Comparison of ENCODE assay signal across 26 cellular contexts in the genomic region with DNA sequence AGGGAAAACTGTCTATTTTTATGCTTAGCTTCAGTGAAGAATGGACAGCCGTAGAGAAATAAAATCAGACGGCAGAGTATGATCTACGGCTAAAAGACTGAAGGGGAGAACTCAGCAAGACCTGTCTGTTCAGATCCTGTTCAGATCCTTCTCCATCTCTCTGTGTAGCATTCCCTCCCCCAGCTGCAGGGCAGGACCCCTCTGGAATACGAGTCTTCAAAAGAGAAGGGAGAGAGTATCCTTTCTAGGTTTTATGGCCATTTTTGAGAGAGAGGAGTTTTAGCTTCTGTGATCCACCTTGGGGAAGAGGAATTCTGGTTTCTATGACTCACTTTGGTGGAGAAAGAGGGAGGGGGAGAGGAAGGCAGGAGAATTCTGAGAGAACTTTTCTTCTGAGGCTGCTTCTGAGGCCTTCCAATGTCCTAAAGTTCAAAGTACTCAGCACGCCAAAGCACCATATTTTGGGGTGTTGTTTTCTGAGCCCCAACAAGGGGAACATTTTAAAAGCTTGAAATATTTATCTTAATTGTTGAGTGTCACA.
DNase-seq lines count a peak whose midpoint lies in the region; ATAC-seq, FAIRE-seq and TF ChIP-seq lines count a peak whose summit lies in the region.
"Had no signal": no experiment of that assay in that cellular context is flagged by ENCODE, and none has a peak within 500 bp of the region (broad histone marks: within the 10 kb centered on the region; RNA-seq: fewer than 3 reads in every experiment).

No MANE protein-coding gene starts in this region.

- H3K4ac ChIP-seq in H1 (replicated peaks; ENCODE audit: insufficient read length, low read depth, low read length) = no peak overlapping the region

- no peak overlapping the region for H2BK20ac ChIP-seq in H1 (ENCODE audit: low read length)

- no peaks in the 10 kb centered on the region for H3K79me1 ChIP-seq in H1 (ENCODE audit: low read depth, low read length)

- H3K4me1 Mint-ChIP-seq in neural progenitor cell = peaks cover 11% of the 10 kb centered on the region
- no peaks in the 10 kb centered on the region for H3K4me1 Mint-ChIP-seq in naive thymus-derived CD8-positive, alpha-beta T cell
- H3K4me1 Mint-ChIP-seq: activated naive CD8-positive, alpha-beta T cell treated with anti-CD3 and anti-CD28 coated beads, Interleukin-2, amount 10 ng/mL, durations not matched to agents 7 days and 5 days had no signal

- H3K36me3 ChIP-seq in H1 (ENCODE audit: control insufficient read depth in 2 of 4, insufficient read depth in 4 of 4, low read length in 3 of 4) (no peaks in the 10 kb centered on the region), neural progenitor cell (no peaks in the 10 kb centered on the region)
- H3K36me3 ChIP-seq: colonic mucosa, neutrophil, upper lobe of left lung had no signal

- no peak overlapping the region for H4K8ac ChIP-seq in H1 (ENCODE audit: extremely low read depth, insufficient read depth, low read length)

- no peak for TF ChIP-seq RAD21 in H1 (IDR thresholded peaks at IDR 0.05 in 1 of 2, conservative IDR thresholded peaks at IDR 0.05 in 1 of 2; ENCODE audit: low read depth in 2 of 2, low read length in 2 of 2)

- peaks cover 9% of the 10 kb centered on the region for H3K9me3 Mint-ChIP-seq in neural progenitor cell
- H3K9me3 Mint-ChIP-seq in naive thymus-derived CD8-positive, alpha-beta T cell = peaks cover 0 to 11% (median 4%) of the 10 kb centered on the region in 9 donors

- H3K79me2 ChIP-seq in H1 (ENCODE audit: control insufficient read depth in 1 of 2, insufficient read depth in 2 of 2, low read length in 2 of 2) (no peaks in the 10 kb centered on the region), neural progenitor cell (ENCODE audit: low read depth) (no peaks in the 10 kb centered on the region)

- TF ChIP-seq EP300 in H1 (IDR thresholded peaks at IDR 0.05; ENCODE audit: borderline replicate concordance in 1 of 2, low read depth in 2 of 2, low read length in 2 of 2) = no peak

- H3K27me3 ChIP-seq in H1 (replicated peaks in 1 of 4; ENCODE audit: control insufficient read depth in 3 of 4, extremely low read depth in 1 of 4, insufficient read depth in 3 of 4, low read length in 3 of 4) = no peaks in the 10 kb centered on the region
- H3K27me3 ChIP-seq in neural progenitor cell = no peaks in the 10 kb centered on the region
- H3K27me3 ChIP-seq: colonic mucosa, neutrophil, upper lobe of left lung had no signal

- H4K5ac ChIP-seq in H1 (ENCODE audit: insufficient read length, low read depth, low read length) = no peak overlapping the region

- H3K56ac ChIP-seq in H1 (replicated peaks; ENCODE audit: insufficient read length, low read depth, low read length) = no peak overlapping the region

- no peak overlapping the region for H2BK15ac ChIP-seq in H1 (ENCODE audit: low read length)

- no peak for FAIRE-seq in H1 (lab: Jason Lieb, UNC)
- FAIRE-seq: GM12891 had no signal

- H2BK12ac ChIP-seq in H1 (ENCODE audit: low read depth, low read length) = no peak overlapping the region

- H3K14ac ChIP-seq in H1 (ENCODE audit: insufficient read length) = no peak overlapping the region

- H3F3A ChIP-seq in neural progenitor cell (ENCODE audit: low read depth) = peaks cover 16% of the 10 kb centered on the region

- no peak overlapping the region for H3K23ac ChIP-seq in H1 (ENCODE audit: insufficient read length)

- no peak overlapping the region for H2BK5ac ChIP-seq in H1 (ENCODE audit: low read depth, low read length)

- H3K27ac ChIP-seq in H1 (ENCODE audit: low read depth, low read length) (no peak overlapping the region), neural progenitor cell (peak overlapping the region; percentile 73)
- H3K27ac ChIP-seq: colonic mucosa, neutrophil, psoas muscle, skin epidermis, upper lobe of left lung had no signal

- peak; percentile 57 for DNase-seq in EL
- DNase-seq in NCI-H226 = peak; percentile 33
- DNase-seq in H1 (ENCODE audit: low read depth in 1 of 2, low spot score in 2 of 2) = no peak
- no peak for DNase-seq in neural progenitor cell (ENCODE audit: low spot score)
- no peak for DNase-seq in NCI-H2029 (lab: John Stamatoyannopoulos, UW)
- DNase-seq in activated CD4-positive, alpha-beta T cell treated with anti-CD3 and anti-CD28 coated beads, Interleukin-2, amount 50 U/mL, for 48 hours = no peak
- DNase-seq in naive thymus-derived CD8-positive, alpha-beta T cell = no peak
- DNase-seq in DMS79 treated with DMSO at 0.1 percent for 48 hours (lab: John Stamatoyannopoulos, UW) = no peak
- DNase-seq: activated CD4-positive, alpha-beta T cell treated with anti-CD3 and anti-CD28 coated beads for 1 hour; activated effector memory CD4-positive, alpha-beta T cell treated with anti-CD3 and anti-CD28 coated beads, Interleukin-2, amount 50 U/mL, for 16 hours; activated naive CD8-positive, alpha-beta T cell treated with anti-CD3 and anti-CD28 coated beads, Interleukin-2, amount 10 ng/mL, durations not matched to agents 7 days and 5 days; colonic mucosa; endodermal cell; MM.1S; NCI-H1417 treated with DMSO at 0.1 percent for 48 hours; NCI-H510A treated with DMSO at 0.1 percent for 48 hours; psoas muscle; SHP77 treated with DMSO at 0.1 percent for 48 hours; stimulated activated CD4-positive, alpha-beta T cell treated with anti-CD3 and anti-CD28 coated beads, Interleukin-1b, Interleukin-23, amount 100 ng/mL, for 48 hours; upper lobe of left lung had no signal

- H3K27me3 Mint-ChIP-seq in neural progenitor cell (ENCODE audit: insufficient read depth, low read depth) = peaks cover 4% of the 10 kb centered on the region
- peaks cover 0 to 4% (median 1%) of the 10 kb centered on the region in 5 donors for H3K27me3 Mint-ChIP-seq in naive thymus-derived CD8-positive, alpha-beta T cell
- H3K27me3 Mint-ChIP-seq: brain had no signal

- no peaks in the 10 kb centered on the region for H3K4me1 ChIP-seq in H1 (replicated peaks in 1 of 4; ENCODE audit: control insufficient read depth in 3 of 4, insufficient read depth in 4 of 4, low read length in 3 of 4)
- peaks cover 26% of the 10 kb centered on the region for H3K4me1 ChIP-seq in neural progenitor cell
- H3K4me1 ChIP-seq: colonic mucosa, psoas muscle, upper lobe of left lung had no signal

- H2AFZ ChIP-seq in H1 (ENCODE audit: low read length) (peak overlapping the region; percentile 85; the same call in 1 of the 2 replicates), neural progenitor cell (replicated peaks) (peak overlapping the region; percentile 16)

- H3K9me3 ChIP-seq in H1 (ENCODE audit: insufficient read depth in 2 of 2, low read depth in 1 of 2, low read length in 1 of 2) (peaks cover 4 to 7% of the 10 kb centered on the region in 2 experiments; a peak in 1 of 4 replicates), neural progenitor cell (ENCODE audit: low read depth) (peaks cover 8% of the 10 kb centered on the region)
- H3K9me3 ChIP-seq: colonic mucosa, neutrophil had no signal

- no peak overlapping the region for H3K4me3 Mint-ChIP-seq in neural progenitor cell
- no peak overlapping the region for H3K4me3 Mint-ChIP-seq in naive thymus-derived CD8-positive, alpha-beta T cell
- H3K4me3 Mint-ChIP-seq: activated naive CD8-positive, alpha-beta T cell treated with anti-CD3 and anti-CD28 coated beads, Interleukin-2, amount 10 ng/mL, durations not matched to agents 7 days and 5 days; endodermal cell; IgD-negative memory B cell had no signal

- no peak for ATAC-seq in naive thymus-derived CD8-positive, alpha-beta T cell
- ATAC-seq: psoas muscle had no signal

- no peak overlapping the region for H2BK120ac ChIP-seq in H1 (replicated peaks; ENCODE audit: low read depth, low read length)

- H4K91ac ChIP-seq in H1 (replicated peaks; ENCODE audit: insufficient read length, low read length) = no peak overlapping the region

- H3K4me3 ChIP-seq in H1 (ENCODE audit: extremely low read depth in 1 of 4, insufficient read depth in 2 of 4, low read depth in 3 of 4, low read length in 4 of 4) (no peak overlapping the region), neural progenitor cell (no peak overlapping the region)
- H3K4me3 ChIP-seq: colonic mucosa, lung, psoas muscle, skin epidermis, upper lobe of left lung had no signal

- CTCF ChIA-PET in H1 (lab: Charles Lee; ENCODE audit: partially characterized antibody) = interaction anchor here (1.0 kb wide), 1 partner anchor 55 kb away, joined by 3 read pairs; no protein-coding TSS in a partner anchor

- H3K18ac ChIP-seq in H1 (ENCODE audit: extremely low read depth, low read length) = no peak overlapping the region

- no peak for TF ChIP-seq POLR2A in H1 (IDR thresholded peaks at IDR 0.05; ENCODE audit: control extremely low read depth in 1 of 2, low read depth in 2 of 2, low read length in 2 of 2)

- TF ChIP-seq CTCF in H1 (IDR thresholded peaks at IDR 0.05; ENCODE audit: control extremely low read depth in 1 of 3, insufficient read depth in 1 of 3, low read depth in 1 of 3, low read length in 3 of 3) (no peak), neural progenitor cell (IDR thresholded peaks at IDR 0.05) (no peak)

- H2AK5ac ChIP-seq in H1 (ENCODE audit: low read depth, low read length) = no peak overlapping the region

- no peaks in the 10 kb centered on the region for H4K20me1 ChIP-seq in H1 (replicated peaks in 1 of 2; ENCODE audit: control insufficient read depth in 1 of 2, insufficient read depth in 2 of 2, low read length in 2 of 2)
- no peaks in the 10 kb centered on the region for H4K20me1 ChIP-seq in neural progenitor cell (ENCODE audit: low read depth)

- H3K23me2 ChIP-seq in H1 (ENCODE audit: low read depth, low read length) = no peaks in the 10 kb centered on the region

- no peaks in the 10 kb centered on the region for H3K36me3 Mint-ChIP-seq in neural progenitor cell
- H3K36me3 Mint-ChIP-seq in naive thymus-derived CD8-positive, alpha-beta T cell = peaks cover 0 to 16% (median 0%) of the 10 kb centered on the region in 3 donors
- H3K36me3 Mint-ChIP-seq: activated naive CD8-positive, alpha-beta T cell treated with anti-CD3 and anti-CD28 coated beads, Interleukin-2, amount 10 ng/mL, durations not matched to agents 7 days and 5 days; brain had no signal

- POLR2A ChIA-PET in H1 (lab: Charles Lee; ENCODE audit: partially characterized antibody) = no interaction called here
- POLR2A ChIA-PET in naive thymus-derived CD8-positive, alpha-beta T cell (lab: Charles Lee) = no interaction called here

- H3K9ac ChIP-seq in H1 (replicated peaks in 1 of 4; ENCODE audit: extremely low read depth in 1 of 4, low read depth in 3 of 4, low read length in 3 of 4) (no peak overlapping the region), neural progenitor cell (no peak overlapping the region)

- H3K4me2 ChIP-seq in H1 (ENCODE audit: insufficient read depth in 1 of 2, low read depth in 2 of 2, low read length in 2 of 2) = no peak overlapping the region
- peak overlapping the region; percentile 50 for H3K4me2 ChIP-seq in neural progenitor cell

- WGBS in H1 (ENCODE audit: extremely low coverage in 1 of 2, insufficient coverage in 1 of 2, insufficient read length in 1 of 2, insufficient replicate concordance in 2 of 2, low coverage in 1 of 2, low lambda C conversion rate in 2 of 2, missing lambda C conversion rate in 1 of 2), 2 experiments = 82% methylated on average over 5 of the region's 5 CpGs; no CpG with 5 or more reads in 1 of the 2 experiments

- no peak overlapping the region for H3K27ac Mint-ChIP-seq in neural progenitor cell
- H3K27ac Mint-ChIP-seq in naive thymus-derived CD8-positive, alpha-beta T cell = no peak overlapping the region
- H3K27ac Mint-ChIP-seq: activated naive CD8-positive, alpha-beta T cell treated with anti-CD3 and anti-CD28 coated beads, Interleukin-2, amount 10 ng/mL, durations not matched to agents 7 days and 5 days; brain; endodermal cell; IgD-negative memory B cell had no signal

Comparison
In these comparisons a context has a peak if more than half of its experiments do, and no peak if none do; other contexts are left out.
1. DNase-seq: peak in EL (single experiment) and NCI-H226 (single experiment); none in H1 (0 of 2), neural progenitor cell (single experiment), NCI-H2029 (single experiment), activated CD4-positive, alpha-beta T cell treated with anti-CD3 and anti-CD28 coated beads, Interleukin-2, amount 50 U/mL, for 48 hours (0 of 2), naive thymus-derived CD8-positive, alpha-beta T cell (0 of 10) and DMS79 treated with DMSO at 0.1 percent for 48 hours (single experiment).